Comparison of ENCODE assay signal across 9 cellular contexts in the genomic region with DNA sequence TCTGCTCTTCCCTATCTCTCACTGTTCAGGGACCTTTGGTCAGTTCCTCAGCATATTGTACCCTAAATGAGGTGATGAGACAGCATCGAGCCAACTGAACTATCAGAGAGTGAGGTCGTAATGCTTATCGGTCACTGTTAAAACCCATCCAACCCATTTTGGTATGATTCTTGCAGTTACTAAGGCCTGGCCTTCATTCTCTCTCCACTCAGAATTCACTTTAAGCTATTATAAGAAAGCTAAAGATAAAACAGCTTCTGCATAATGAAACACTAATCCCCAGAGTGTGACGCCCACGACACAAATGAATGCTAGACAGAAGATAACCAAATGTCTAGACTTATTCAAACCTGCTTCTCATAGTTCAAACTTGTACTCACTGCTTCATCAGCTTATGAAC.
DNase-seq lines count a peak whose midpoint lies in the region; ATAC-seq and TF ChIP-seq lines count a peak whose summit lies in the region.
"Had no signal": no experiment of that assay in that cellular context is flagged by ENCODE, and none has a peak within 500 bp of the region (broad histone marks: within the 10 kb centered on the region; RNA-seq: fewer than 3 reads in every experiment).

No MANE protein-coding gene starts in this region.

- no peak overlapping the region for H3K4me2 ChIP-seq in H9 (ENCODE audit: insufficient read depth, insufficient read length, low read length)

- H3K18ac ChIP-seq in H9 (ENCODE audit: insufficient read length, low read depth, low read length): no peak overlapping the region

- H3K27ac Mint-ChIP-seq in H9: no peak overlapping the region

- H3K9me3 ChIP-seq in H9 (ENCODE audit: control insufficient read depth, low read depth, low read length): no peaks in the 10 kb centered on the region

- H2AK5ac ChIP-seq in H9 (ENCODE audit: insufficient read length, low read length): no peak overlapping the region

- DNase-seq in astrocyte of the hippocampus (ENCODE audit: low read depth, low spot score) (peak; percentile 51), NCI-H2227 (lab: John Stamatoyannopoulos, UW; ENCODE audit: unreplicated experiment) (no peak), H9 (no peak), hepatic stellate cell (ENCODE audit: low spot score) (no peak), dermis blood vessel endothelial cell (no peak)
- DNase-seq: KBM-7 had no signal

- ATAC-seq in GM19351 (IDR thresholded peaks at IDR 0.05; ENCODE audit: unreplicated experiment) (peak; percentile 76), HG03159 (IDR thresholded peaks at IDR 0.05; ENCODE audit: unreplicated experiment) (peak; percentile 43)

- no peak overlapping the region for H4K5ac ChIP-seq in H9 (ENCODE audit: insufficient read length, low read depth, low read length)

- no peak overlapping the region for H3K56ac ChIP-seq in H9 (ENCODE audit: insufficient read length, low read depth, low read length)

- H3K4me3 Mint-ChIP-seq in H9: no peak overlapping the region

- H3K4ac ChIP-seq in H9 (ENCODE audit: low read depth, low read length): no peak overlapping the region

- H2AFZ ChIP-seq in ACC112 (ENCODE audit: low read length, unreplicated experiment) (no peak overlapping the region), H9 (ENCODE audit: low read length) (no peak overlapping the region)

- WGBS in H9 (ENCODE audit: extremely low coverage, insufficient read length, low lambda C conversion rate): no CpG with 5 or more reads among the region's 5 CpGs

- H3K79me2 ChIP-seq in ACC112 (ENCODE audit: control insufficient read depth, insufficient read depth, low read length, unreplicated experiment) (no peaks in the 10 kb centered on the region), H9 (ENCODE audit: insufficient read depth, low read length) (no peaks in the 10 kb centered on the region)

- H3K14ac ChIP-seq in H9 (ENCODE audit: insufficient read depth, low read length): no peak overlapping the region

- H3K4me1 Mint-ChIP-seq in H9: peaks cover 3 to 4% of the 10 kb centered on the region in 2 experiments; a peak in 2 of 4 replicates

- H3K23me2 ChIP-seq in H9 (ENCODE audit: insufficient read length, low read depth, low read length, poor library complexity, severe bottlenecking): no peaks in the 10 kb centered on the region

- H3K36me3 ChIP-seq in ACC112 (ENCODE audit: insufficient read depth, low read length): no peaks in the 10 kb centered on the region

- no peaks in the 10 kb centered on the region for H3K36me3 Mint-ChIP-seq in H9 (ENCODE audit: insufficient read depth in 1 of 3, low read depth in 3 of 3)

- H3K27me3 ChIP-seq in ACC112 (ENCODE audit: insufficient read depth, low read length): no peaks in the 10 kb centered on the region
- no peaks in the 10 kb centered on the region for H3K27me3 ChIP-seq in H9 (ENCODE audit: insufficient read depth, low read length)

- H3K4me1 ChIP-seq in ACC112 (ENCODE audit: control insufficient read depth, insufficient read depth, low read length, unreplicated experiment) (peaks cover 16% of the 10 kb centered on the region), H9 (ENCODE audit: insufficient read depth, low read length) (no peaks in the 10 kb centered on the region)

- no peak overlapping the region for H2BK5ac ChIP-seq in H9 (ENCODE audit: insufficient read length, low read length)

- H3K23ac ChIP-seq in H9 (ENCODE audit: insufficient read length, low read depth, low read length): no peak overlapping the region

- no peak overlapping the region for H2BK120ac ChIP-seq in H9 (ENCODE audit: low read depth, low read length, poor library complexity, severe bottlenecking)

- no peak overlapping the region for H3K9ac ChIP-seq in H9 (ENCODE audit: extremely low read depth, insufficient read length, low read length)

- no peaks in the 10 kb centered on the region for H3K79me1 ChIP-seq in H9 (ENCODE audit: insufficient read depth, low read depth, low read length, poor library complexity, severe bottlenecking)

- no peak overlapping the region for H2BK20ac ChIP-seq in H9 (ENCODE audit: low read depth, low read length, poor library complexity, severe bottlenecking)

- H4K91ac ChIP-seq in H9 (ENCODE audit: insufficient read length, low read depth, low read length): no peak overlapping the region

- no peak overlapping the region for H4K8ac ChIP-seq in H9 (replicated peaks; ENCODE audit: insufficient read length, low read depth, low read length)

- no peaks in the 10 kb centered on the region for H3K27me3 Mint-ChIP-seq in H9 (ENCODE audit: low read depth)

- no peak overlapping the region for H3T11ph ChIP-seq in H9 (ENCODE audit: low read length)

- no peak for TF ChIP-seq CTCF in H9 (conservative IDR thresholded peaks at IDR 0.05)

- no peak overlapping the region for H3K27ac ChIP-seq in ACC112 (ENCODE audit: low read depth, low read length)
- H3K27ac ChIP-seq in H9 (ENCODE audit: insufficient read length, low read depth, low read length): no peak overlapping the region

- peak overlapping the region; percentile 55 for H3K4me3 ChIP-seq in ACC112 (ENCODE audit: low read depth, low read length)

- H2BK12ac ChIP-seq in H9 (ENCODE audit: insufficient read length, low read depth, low read length): no peak overlapping the region

- H4K20me1 ChIP-seq in H9 (ENCODE audit: control insufficient read depth, insufficient read depth, insufficient read length): no peaks in the 10 kb centered on the region

- H3K9me3 Mint-ChIP-seq in H9: no peaks in the 10 kb centered on the region

- no peak overlapping the region for H2BK15ac ChIP-seq in H9 (ENCODE audit: low read depth, low read length)
